14 cellular contexts compared by ENCODE assay signal in genomic region chr18:25737710-25738251, GRCh38.
DNase-seq lines count a peak whose midpoint lies in the region; ATAC-seq and TF ChIP-seq lines count a peak whose summit lies in the region.
"Had no signal": no experiment of that assay in that cellular context is flagged by ENCODE, and none has a peak within 500 bp of the region (broad histone marks: within the 10 kb centered on the region; RNA-seq: fewer than 3 reads in every experiment).

No MANE protein-coding gene starts in this region.

- CTCF ChIA-PET in AG04449 (lab: Yijun Ruan, JAX), result interaction anchor here (1.2 kb wide), 1 partner anchor 11 kb away, joined by 4 read pairs; no protein-coding TSS in a partner anchor
- CTCF ChIA-PET in MCF 10A (lab: Yijun Ruan, JAX), result no interaction called here

- ATAC-seq in activated T-cell treated with anti-CD3 and anti-CD28 coated beads, Interleukin-2, amount 50 U/mL, for 4 hours, result no peak
- ATAC-seq in GM18909 (IDR thresholded peaks at IDR 0.05; ENCODE audit: poor library complexity, unreplicated experiment), result no peak
- ATAC-seq: activated CD4-positive, CD25-positive, alpha-beta regulatory T cell treated with anti-CD3 and anti-CD28 coated beads, Interleukin-2, amount 50 U/mL, for 24 hours had no signal

- H3K36me3 Mint-ChIP-seq in HFFc6 (ENCODE audit: low read depth) (no peaks in the 10 kb centered on the region), MCF 10A (ENCODE audit: insufficient read depth, unreplicated experiment) (no peaks in the 10 kb centered on the region)
- no peaks in the 10 kb centered on the region for H3K36me3 Mint-ChIP-seq in activated T-cell treated with anti-CD3 and anti-CD28 coated beads, Interleukin-2, amount 50 U/mL, for 4 hours (ENCODE audit: insufficient read depth)
- H3K36me3 Mint-ChIP-seq: naive B cell had no signal

- peaks cover 5% of the 10 kb centered on the region for H3K27me3 Mint-ChIP-seq in HFFc6 (ENCODE audit: insufficient read depth)
- no peaks in the 10 kb centered on the region for H3K27me3 Mint-ChIP-seq in MCF 10A (ENCODE audit: insufficient read depth, unreplicated experiment)
- peaks cover 9% of the 10 kb centered on the region for H3K27me3 Mint-ChIP-seq in activated T-cell treated with anti-CD3 and anti-CD28 coated beads, Interleukin-2, amount 50 U/mL, for 4 hours (ENCODE audit: low read depth)

- intact Hi-C loops in MCF 10A (cut with micrococcal nuclease), result no loop called here

- BruUV-seq in MCF 10A (replicated peaks; lab: Mats Ljungman, UMichigan), result no TSS peak

- no peak overlapping the region for H3K4me3 ChIP-seq in AG04449 (ENCODE audit: low read depth, low read length)

- H3K27ac Mint-ChIP-seq in HFFc6, result no peak overlapping the region
- no peak overlapping the region for H3K27ac Mint-ChIP-seq in MCF 10A (ENCODE audit: low read depth, unreplicated experiment)
- H3K27ac Mint-ChIP-seq: activated T-helper 2 cell treated with anti-CD3 and anti-CD28 coated beads, Interferon-gamma antibody, Interleukin-2, Interleukin-4, amounts not matched to agents 10 μg/mL and 5 μg/mL and 100 μg/mL, durations not matched to agents 14 hours and 24 hours and 36 hours; naive B cell had no signal

- H3K4me1 Mint-ChIP-seq in HFFc6 (ENCODE audit: low read depth) (peaks cover 8% of the 10 kb centered on the region; the same call in 1 of the 2 replicates), MCF 10A (ENCODE audit: insufficient read depth, unreplicated experiment) (no peaks in the 10 kb centered on the region)
- no peaks in the 10 kb centered on the region for H3K4me1 Mint-ChIP-seq in activated T-cell treated with anti-CD3 and anti-CD28 coated beads, Interleukin-2, amount 50 U/mL, for 4 hours (ENCODE audit: low read depth)
- H3K4me1 Mint-ChIP-seq: naive B cell had no signal

- POLR2A ChIA-PET in AG04449 (lab: Yijun Ruan, JAX), result interaction anchor here (0.7 kb wide), 1 partner anchor 87 kb away, joined by 3 read pairs; no protein-coding TSS in a partner anchor
- POLR2A ChIA-PET in MCF 10A (lab: Yijun Ruan, JAX), result no interaction called here

- peak; percentile 90 for DNase-seq in AG04449 (ENCODE audit: low read depth, low spot score)
- DNase-seq in HFFc6, result peak; percentile 49
- DNase-seq in MCF 10A (ENCODE audit: unreplicated experiment), result peak; percentile 52
- peak; percentile 63 for DNase-seq in medulla oblongata (ENCODE audit: extremely low spot score)
- no peak for DNase-seq in NCI-H69 (lab: John Stamatoyannopoulos, UW)
- no peak for DNase-seq in activated T-cell treated with anti-CD3 and anti-CD28 coated beads, Interleukin-2, amount 50 U/mL, for 4 hours
- DNase-seq in DMS79 treated with DMSO at 0.1 percent for 48 hours (lab: John Stamatoyannopoulos, UW), result no peak
- DNase-seq: AML-193, naive B cell, NCI-H1436, OCI-M1 had no signal

- no peaks in the 10 kb centered on the region for H3K9me3 Mint-ChIP-seq in HFFc6
- peaks cover 8% of the 10 kb centered on the region for H3K9me3 Mint-ChIP-seq in MCF 10A (ENCODE audit: unreplicated experiment)
- no peaks in the 10 kb centered on the region for H3K9me3 Mint-ChIP-seq in activated T-cell treated with anti-CD3 and anti-CD28 coated beads, Interleukin-2, amount 50 U/mL, for 4 hours
- H3K9me3 Mint-ChIP-seq: activated T-helper 2 cell treated with anti-CD3 and anti-CD28 coated beads, Interferon-gamma antibody, Interleukin-2, Interleukin-4, amounts not matched to agents 10 μg/mL and 5 μg/mL and 100 μg/mL, durations not matched to agents 14 hours and 24 hours and 36 hours; naive B cell had no signal

- H3K4me3 Mint-ChIP-seq in HFFc6 (no peak overlapping the region), MCF 10A (ENCODE audit: unreplicated experiment) (no peak overlapping the region)
- H3K4me3 Mint-ChIP-seq in activated T-cell treated with anti-CD3 and anti-CD28 coated beads, Interleukin-2, amount 50 U/mL, for 4 hours, result no peak overlapping the region
- H3K4me3 Mint-ChIP-seq: naive B cell had no signal

- TF ChIP-seq CTCF in AG04449 (IDR thresholded peaks at IDR 0.05; ENCODE audit: insufficient read depth, low read length, missing control alignments), result no peak
- no peak for TF ChIP-seq CTCF in HFFc6 (IDR thresholded peaks at IDR 0.05)
- no peak for TF ChIP-seq CTCF in MCF 10A (IDR thresholded peaks at IDR 0.05; ENCODE audit: unreplicated experiment)

Comparison
In these comparisons a context has a peak if more than half of its experiments do, and no peak if none do; other contexts are left out.
1. DNase-seq: peak in AG04449 (single experiment), HFFc6 (single experiment), MCF 10A (single experiment) and medulla oblongata (single experiment); none in NCI-H69 (single experiment), activated T-cell treated with anti-CD3 and anti-CD28 coated beads, Interleukin-2, amount 50 U/mL, for 4 hours (single experiment) and DMS79 treated with DMSO at 0.1 percent for 48 hours (single experiment).